Comparison of ENCODE assay signal across 26 cellular contexts in the genomic region with DNA sequence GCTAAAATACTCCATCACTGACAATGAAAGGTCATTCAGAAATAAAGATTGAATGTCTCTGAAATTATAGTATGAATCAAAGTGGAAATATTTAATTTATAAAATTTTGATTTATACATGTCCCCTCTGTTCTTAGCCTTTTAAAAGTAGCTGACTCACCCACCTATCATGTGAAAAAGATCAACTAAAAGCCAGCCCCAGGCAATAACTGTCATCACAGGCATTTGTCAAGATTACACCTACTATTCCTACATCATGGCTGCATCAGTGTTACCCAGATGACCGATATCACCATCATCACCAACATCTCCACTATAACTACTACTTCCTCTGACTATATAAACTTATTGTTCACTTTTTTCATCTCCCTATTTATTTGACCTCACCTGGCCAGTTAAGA. TPM values are rescaled to one million over a fixed set of nuclear protein-coding genes. Genes with fewer than 3 reads are reported as not detected.
DNase-seq lines count a peak whose midpoint lies in the region; FAIRE-seq and TF ChIP-seq lines count a peak whose summit lies in the region.
"Had no signal": no experiment of that assay in that cellular context is flagged by ENCODE, and none has a peak within 500 bp of the region (broad histone marks: within the 10 kb centered on the region; RNA-seq: fewer than 3 reads in every experiment).

No MANE protein-coding gene starts in this region.

- H3K4me1 Mint-ChIP-seq in MCF 10A (ENCODE audit: insufficient read depth, unreplicated experiment) (peaks cover 5% of the 10 kb centered on the region), progenitor cell of endocrine pancreas (ENCODE audit: low read depth) (no peaks in the 10 kb centered on the region)
- H3K4me1 Mint-ChIP-seq: stimulated activated naive B cell treated with anti-CD40 and anti-IgM and Interleukin-4, amounts not matched to agents 10 μg/mL and 1 μg/mL and 100 μg/mL, for 72 hours had no signal

- H3K4me3 Mint-ChIP-seq in MCF 10A (ENCODE audit: unreplicated experiment) (no peak overlapping the region), progenitor cell of endocrine pancreas (ENCODE audit: low read depth) (no peak overlapping the region)
- H3K4me3 Mint-ChIP-seq: activated naive CD8-positive, alpha-beta T cell; activated T-helper 1 cell treated with anti-CD3 and anti-CD28 coated beads, Interleukin-12 subunit alpha, Interleukin-12 subunit beta, Interleukin-2, Interleukin-4 antibody, amounts not matched to agents 30 ng/mL and 10 ng/mL and 1 ng/mL, durations not matched to agents 14 hours and 24 hours and 36 hours; neural crest cell; stimulated activated naive B cell treated with anti-CD40 and anti-IgM and Interleukin-4, amounts not matched to agents 10 μg/mL and 1 μg/mL and 100 μg/mL, for 72 hours had no signal

- DNase-seq in MCF 10A (ENCODE audit: unreplicated experiment), result peak; percentile 46
- no peak for DNase-seq in breast epithelium (ENCODE audit: low spot score in 2 of 2)
- peak; percentile 68 for DNase-seq in NCI-H460 (ENCODE audit: extremely low read depth, low read depth)
- peak; percentile 96 for DNase-seq in bronchial epithelial cell (ENCODE audit: low read depth)
- DNase-seq in germinal center (ENCODE audit: low spot score), result no peak
- DNase-seq in NCI-H1092 (lab: John Stamatoyannopoulos, UW), result no peak
- no peak for DNase-seq in progenitor cell of endocrine pancreas (ENCODE audit: low spot score, unreplicated experiment)
- no peak for DNase-seq in pons (ENCODE audit: low spot score)
- DNase-seq: ACHN; activated CD8-positive, alpha-beta memory T cell treated with anti-CD3 and anti-CD28 coated beads for 24 hours; DMS 273 treated with DMSO at 0.1 percent for 48 hours; effector CD8-positive, alpha-beta T cell; left lung; NCI-H1694; Peyer's patch; stimulated activated CD4-positive, alpha-beta T cell treated with anti-CD3 and anti-CD28 coated beads, Interleukin-2, amount 100 ng/mL, for 24 hours; stimulated activated naive B cell treated with anti-CD40 and anti-IgM and Interleukin-4, amounts not matched to agents 10 μg/mL and 1 μg/mL and 100 μg/mL, for 72 hours; T-helper 9 cell had no signal

- CTCF ChIA-PET in MCF 10A (lab: Yijun Ruan, JAX), result interaction anchor here (0.6 to 5.0 kb wide), 12 partner anchors 10 to 909 kb away, joined by 3 to 114 read pairs (median 4); a partner anchor contains a TSS

- no peak overlapping the region for H3K27ac ChIP-seq in breast epithelium
- H3K27ac ChIP-seq: C4-2B, left lung, Peyer's patch, prostate gland, thoracic aorta had no signal

- no peak overlapping the region for H3K4me3 ChIP-seq in breast epithelium
- no peak overlapping the region for H3K4me3 ChIP-seq in bronchial epithelial cell (ENCODE audit: low read depth, low read length)
- H3K4me3 ChIP-seq: GM12878, HAP-1, left lung, Peyer's patch, prostate gland, thoracic aorta had no signal

- FAIRE-seq in bronchial epithelial cell (lab: Jason Lieb, UNC), result no peak
- FAIRE-seq: GM12878 had no signal

- H3K27me3 ChIP-seq in breast epithelium (no peaks in the 10 kb centered on the region), bronchial epithelial cell (ENCODE audit: control insufficient read depth, insufficient read depth, low read length) (no peaks in the 10 kb centered on the region)
- H3K27me3 ChIP-seq: left lung, Peyer's patch had no signal

- POLR2A ChIA-PET in MCF 10A (lab: Yijun Ruan, JAX), result interaction anchor here (1.1 to 4.9 kb wide), 2 partner anchors 90 to 132 kb away, joined by 3 to 51 read pairs; a partner anchor contains a TSS

- TF ChIP-seq POLR2A in breast epithelium (IDR thresholded peaks at IDR 0.05), result no peak

- no peaks in the 10 kb centered on the region for H3K4me1 ChIP-seq in breast epithelium
- H3K4me1 ChIP-seq: HAP-1, left lung, Peyer's patch, prostate gland had no signal

- H3K27me3 Mint-ChIP-seq in MCF 10A (ENCODE audit: insufficient read depth, unreplicated experiment) (peaks cover 22% of the 10 kb centered on the region), progenitor cell of endocrine pancreas (peaks cover 3% of the 10 kb centered on the region)

- no peak overlapping the region for H3K27ac Mint-ChIP-seq in MCF 10A (ENCODE audit: low read depth, unreplicated experiment)
- H3K27ac Mint-ChIP-seq in progenitor cell of endocrine pancreas, result no peak overlapping the region
- H3K27ac Mint-ChIP-seq: activated naive CD8-positive, alpha-beta T cell; activated T-helper 1 cell treated with anti-CD3 and anti-CD28 coated beads, Interleukin-12 subunit alpha, Interleukin-12 subunit beta, Interleukin-2, Interleukin-4 antibody, amounts not matched to agents 30 ng/mL and 10 ng/mL and 1 ng/mL, durations not matched to agents 14 hours and 24 hours and 36 hours; stimulated activated naive B cell treated with anti-CD40 and anti-IgM and Interleukin-4, amounts not matched to agents 10 μg/mL and 1 μg/mL and 100 μg/mL, for 72 hours had no signal

- H3K36me3 ChIP-seq in breast epithelium (no peaks in the 10 kb centered on the region), bronchial epithelial cell (ENCODE audit: control insufficient read depth, insufficient read depth, low read length) (no peaks in the 10 kb centered on the region)
- H3K36me3 ChIP-seq: HAP-1, left lung, Peyer's patch, prostate gland, thoracic aorta had no signal

- no TSS peak for BruUV-seq in MCF 10A (replicated peaks; lab: Mats Ljungman, UMichigan)

- H3K9me3 ChIP-seq in breast epithelium, result no peaks in the 10 kb centered on the region
- H3K9me3 ChIP-seq: HAP-1, left lung, Peyer's patch, prostate gland, thoracic aorta had no signal

- H3K36me3 Mint-ChIP-seq in MCF 10A (ENCODE audit: insufficient read depth, unreplicated experiment) (peaks cover 6% of the 10 kb centered on the region), progenitor cell of endocrine pancreas (ENCODE audit: insufficient read depth) (no peaks in the 10 kb centered on the region)
- H3K36me3 Mint-ChIP-seq: activated naive CD8-positive, alpha-beta T cell; stimulated activated naive B cell treated with anti-CD40 and anti-IgM and Interleukin-4, amounts not matched to agents 10 μg/mL and 1 μg/mL and 100 μg/mL, for 72 hours had no signal

- TF ChIP-seq CTCF in MCF 10A (IDR thresholded peaks at IDR 0.05; ENCODE audit: unreplicated experiment) (no peak), breast epithelium (IDR thresholded peaks at IDR 0.05) (no peak), bronchial epithelial cell (IDR thresholded peaks at IDR 0.05; ENCODE audit: insufficient read depth, low read length, severe bottlenecking) (no peak), progenitor cell of endocrine pancreas (IDR thresholded peaks at IDR 0.05; ENCODE audit: unreplicated experiment) (no peak)

- intact Hi-C loops in MCF 10A (cut with micrococcal nuclease), result no loop called here
- intact Hi-C loops in breast epithelium (cut with DNase I; ENCODE audit: low total_unique reads), result loop anchor here (5.0 to 10.0 kb wide), 2 partner anchors 306 to 746 kb away; no protein-coding TSS in a partner anchor

- H3K9me3 Mint-ChIP-seq in MCF 10A (ENCODE audit: unreplicated experiment) (no peaks in the 10 kb centered on the region), progenitor cell of endocrine pancreas (ENCODE audit: low read depth) (no peaks in the 10 kb centered on the region)
- H3K9me3 Mint-ChIP-seq: activated T-helper 1 cell treated with anti-CD3 and anti-CD28 coated beads, Interleukin-12 subunit alpha, Interleukin-12 subunit beta, Interleukin-2, Interleukin-4 antibody, amounts not matched to agents 30 ng/mL and 10 ng/mL and 1 ng/mL, durations not matched to agents 14 hours and 24 hours and 36 hours; neural crest cell; stimulated activated naive B cell treated with anti-CD40 and anti-IgM and Interleukin-4, amounts not matched to agents 10 μg/mL and 1 μg/mL and 100 μg/mL, for 72 hours had no signal

RNA-seq across cellular contexts. Expression of a gene that starts 14.3 kb away (rescaled TPM):
- total RNA-seq in MCF 10A (2022) (13.9 and 16.2 TPM in 2 replicates), breast epithelium (10 to 100 TPM; 36.8 to 55.2 (median 38.7) TPM), bronchial epithelial cell (23.7 and 27.4 TPM in 2 replicates), progenitor cell of endocrine pancreas (29.3 and 32.2 TPM in 2 replicates)
- total RNA-seq in NCI-H460 (2014; rRNA removed; shearing (Covaris generic)), result 22.8 and 29.2 TPM in 2 replicates
- polyA plus RNA-seq in NCI-H460 (2014; cell fraction: nucleus; rRNA removed), result 41.0 and 52.3 TPM in 2 replicates

Comparison
In these comparisons a context has a peak if more than half of its experiments do, and no peak if none do; other contexts are left out.
1. DNase-seq: peak in MCF 10A (single experiment), NCI-H460 (single experiment) and bronchial epithelial cell (single experiment); none in breast epithelium (0 of 2), germinal center (single experiment), NCI-H1092 (single experiment), progenitor cell of endocrine pancreas (single experiment) and pons (single experiment).